15 cellular contexts compared by ENCODE assay signal in genomic region chr17:31390426-31390747, GRCh38. TPM values are rescaled to one million over a fixed set of nuclear protein-coding genes. Genes with fewer than 3 reads are reported as not detected.
A peak's percentile ranks its signal among the peaks of the same experiment; 100 is the strongest.
DNase-seq lines count a peak whose midpoint lies in the region; ATAC-seq and TF ChIP-seq lines count a peak whose summit lies in the region.
"Had no signal": no experiment of that assay in that cellular context is flagged by ENCODE, and none has a peak within 500 bp of the region (broad histone marks: within the 10 kb centered on the region; RNA-seq: fewer than 3 reads in every experiment).

No MANE protein-coding gene starts in this region.

- peaks cover 10% of the 10 kb centered on the region for H3K4me1 Mint-ChIP-seq in CD4-positive, alpha-beta T cell (ENCODE audit: low read depth)
- H3K4me1 Mint-ChIP-seq in chondrocyte (ENCODE audit: low read depth) (peaks cover 13% of the 10 kb centered on the region), osteocyte (ENCODE audit: unreplicated experiment) (peaks cover 1% of the 10 kb centered on the region)

- no peaks in the 10 kb centered on the region for H3K9me3 Mint-ChIP-seq in CD4-positive, alpha-beta T cell
- H3K9me3 Mint-ChIP-seq in chondrocyte (ENCODE audit: low read depth) (no peaks in the 10 kb centered on the region), osteocyte (ENCODE audit: unreplicated experiment) (no peaks in the 10 kb centered on the region)

- no peak for TF ChIP-seq CTCF in CD4-positive, alpha-beta T cell (IDR thresholded peaks at IDR 0.05)
- TF ChIP-seq CTCF in chondrocyte (IDR thresholded peaks at IDR 0.05) (no peak), osteocyte (IDR thresholded peaks at IDR 0.05) (no peak)

- H3K9ac ChIP-seq in HUES6 (ENCODE audit: low read length) = no peak overlapping the region

- H3K36me3 ChIP-seq in HUES6 (ENCODE audit: control insufficient read depth, insufficient read depth, low read length) = no peaks in the 10 kb centered on the region
- H3K36me3 ChIP-seq: ascending aorta, right atrium auricular region had no signal

- peaks cover 30% of the 10 kb centered on the region for H3K27me3 ChIP-seq in CD4-positive, alpha-beta T cell (ENCODE audit: control insufficient read depth, insufficient read depth, low read length)
- peaks cover 49% of the 10 kb centered on the region for H3K27me3 ChIP-seq in HUES6 (ENCODE audit: control insufficient read depth, insufficient read depth, low read length)

- POLR2A ChIA-PET in CD4-positive, alpha-beta T cell (lab: Charles Lee) = no interaction called here

- H3K4me3 Mint-ChIP-seq in CD4-positive, alpha-beta T cell = peak overlapping the region; percentile 80
- H3K4me3 Mint-ChIP-seq in chondrocyte (ENCODE audit: unreplicated experiment) (peak overlapping the region; percentile 68), osteocyte (ENCODE audit: unreplicated experiment) (peak overlapping the region; percentile 67)
- H3K4me3 Mint-ChIP-seq: activated CD8-positive, alpha-beta memory T cell treated with anti-CD3 and anti-CD28 coated beads, Interleukin-2, amount 10 ng/mL, durations not matched to agents 7 days and 5 days had no signal

- no peak overlapping the region for H3K27ac Mint-ChIP-seq in CD4-positive, alpha-beta T cell
- H3K27ac Mint-ChIP-seq in chondrocyte (ENCODE audit: unreplicated experiment) = no peak overlapping the region
- no peak overlapping the region for H3K27ac Mint-ChIP-seq in osteocyte (ENCODE audit: unreplicated experiment)
- H3K27ac Mint-ChIP-seq: activated CD8-positive, alpha-beta memory T cell treated with anti-CD3 and anti-CD28 coated beads, Interleukin-2, amount 10 ng/mL, durations not matched to agents 7 days and 5 days had no signal

- no peaks in the 10 kb centered on the region for H3K36me3 Mint-ChIP-seq in CD4-positive, alpha-beta T cell (ENCODE audit: low read depth)
- H3K36me3 Mint-ChIP-seq in chondrocyte (ENCODE audit: low read depth) = no peaks in the 10 kb centered on the region
- no peaks in the 10 kb centered on the region for H3K36me3 Mint-ChIP-seq in osteocyte (ENCODE audit: unreplicated experiment)
- H3K36me3 Mint-ChIP-seq: activated CD8-positive, alpha-beta memory T cell treated with anti-CD3 and anti-CD28 coated beads, Interleukin-2, amount 10 ng/mL, durations not matched to agents 7 days and 5 days had no signal

- ATAC-seq in CD4-positive, alpha-beta T cell (ENCODE audit: poor library complexity) = no peak
- ATAC-seq in HG02623 (IDR thresholded peaks at IDR 0.05; ENCODE audit: unreplicated experiment) = no peak
- ATAC-seq: activated CD8-positive, alpha-beta memory T cell treated with anti-CD3 and anti-CD28 coated beads, Interleukin-2, amount 10 ng/mL, durations not matched to agents 7 days and 5 days had no signal

- intact Hi-C loops in CD4-positive, alpha-beta T cell (cut with DNase I, micrococcal nuclease) = no loop called here

- no peak for DNase-seq in CD4-positive, alpha-beta T cell
- DNase-seq in chondrocyte (ENCODE audit: low spot score) (no peak), osteocyte (ENCODE audit: extremely low spot score, unreplicated experiment) (peak; percentile 79), HCEC 1CT (no peak), NOMO-1 treated with dmso at 0.1 percent for 144 hours (lab: John Stamatoyannopoulos, UW; ENCODE audit: unreplicated experiment) (no peak)
- DNase-seq: mucosa of descending colon, NCI-H510A, RPMI8226, T-helper 9 cell had no signal

- no peak overlapping the region for H3K27ac ChIP-seq in CD4-positive, alpha-beta T cell (ENCODE audit: low read depth, low read length)
- no peak overlapping the region for H3K27ac ChIP-seq in HUES6 (ENCODE audit: low read depth, low read length)
- H3K27ac ChIP-seq: ascending aorta, right atrium auricular region had no signal

- peak overlapping the region; percentile 41; the same call in 1 of the 2 replicates for H3K4me3 ChIP-seq in HUES6 (ENCODE audit: low read depth, low read length)
- H3K4me3 ChIP-seq: mucosa of descending colon had no signal

- H3K9me3 ChIP-seq in CD4-positive, alpha-beta T cell (ENCODE audit: control insufficient read depth, low read length) = no peaks in the 10 kb centered on the region
- no peaks in the 10 kb centered on the region for H3K9me3 ChIP-seq in HUES6 (ENCODE audit: control insufficient read depth, insufficient read depth, low read depth, low read length)
- H3K9me3 ChIP-seq: ascending aorta, mucosa of descending colon, right atrium auricular region had no signal

- CTCF ChIA-PET in CD4-positive, alpha-beta T cell (lab: Charles Lee) = interaction anchor here (1.0 kb wide), 1 partner anchor 11 kb away, joined by 3 read pairs; no protein-coding TSS in a partner anchor

- H3K4me1 ChIP-seq in HUES6 (ENCODE audit: control insufficient read depth, insufficient read depth, low read length) = peaks cover 18% of the 10 kb centered on the region

- H3K27me3 Mint-ChIP-seq in CD4-positive, alpha-beta T cell = peaks cover 53% of the 10 kb centered on the region
- peaks cover 18% of the 10 kb centered on the region for H3K27me3 Mint-ChIP-seq in chondrocyte (ENCODE audit: low read depth)
- peaks cover 26% of the 10 kb centered on the region for H3K27me3 Mint-ChIP-seq in osteocyte (ENCODE audit: unreplicated experiment)

RNA-seq across cellular contexts. Expression of gene RAB11FIP4, which starts 1.1 kb away (rescaled TPM):
- 10 to 100 TPM; 86.4 to 87.3 TPM for total RNA-seq in CD4-positive, alpha-beta T cell
- total RNA-seq in chondrocyte = 0.30 to 0.94 TPM (median 0.59 TPM) in 3 replicates
- 0.99 and 1.0 TPM in 2 replicates for total RNA-seq in osteocyte
- total RNA-seq: dermis microvascular lymphatic vessel endothelial cell had no signal

Comparison
In these comparisons a context has a peak if more than half of its experiments do, and no peak if none do; other contexts are left out.
1. RNA of gene RAB11FIP4, which starts 1.1 kb away (total RNA-seq): 86.4 to 87.3 TPM in CD4-positive, alpha-beta T cell; 0.99 to 1.0 TPM in osteocyte and 0.30 to 0.94 TPM in chondrocyte; every median in the first group is over 10 times any median in the second.
2. Peak in every context shown above with its lines, with median percentiles within 50 percentile points of each other: H3K4me3 Mint-ChIP-seq.